20 cellular contexts compared by ENCODE assay signal in genomic region chr7:143394068-143394467, GRCh38. TPM values are rescaled to one million over a fixed set of nuclear protein-coding genes. Genes with fewer than 3 reads are reported as not detected.
"Had no signal": no experiment of that assay in that cellular context is flagged by ENCODE, and none has a peak within 500 bp of the region (broad histone marks: within the 10 kb centered on the region; RNA-seq: fewer than 3 reads in every experiment).

No MANE protein-coding gene starts in this region.

- H3K9me3 Mint-ChIP-seq: activated T-cell treated with anti-CD3 and anti-CD28 coated beads, Interleukin-2, amount 50 U/mL, for 4 hours; natural killer cell; T-helper 2 cell treated with Interferon-gamma antibody and Interleukin-4, amounts not matched to agents 5 μg/mL and 100 μg/mL, for 36 hours had no signal

- H3K27ac ChIP-seq: colonic mucosa, psoas muscle had no signal

- H3K36me3 Mint-ChIP-seq: natural killer cell had no signal

- H3K27ac Mint-ChIP-seq: activated CD8-positive, alpha-beta memory T cell treated with anti-CD3 and anti-CD28 coated beads, Interleukin-2, amount 10 ng/mL, durations not matched to agents 7 days and 5 days; natural killer cell; T-helper 2 cell treated with Interferon-gamma antibody and Interleukin-4, amounts not matched to agents 5 μg/mL and 100 μg/mL, for 36 hours had no signal

- ATAC-seq: activated CD8-positive, alpha-beta memory T cell treated with anti-CD3 and anti-CD28 coated beads, Interleukin-2, amount 10 ng/mL, durations not matched to agents 7 days and 5 days; activated T-cell treated with anti-CD3 and anti-CD28 coated beads, Interleukin-2, amount 50 U/mL, for 4 hours; natural killer cell had no signal

- H3K36me3 ChIP-seq: colonic mucosa had no signal

- H3K27me3 ChIP-seq: colonic mucosa, sigmoid colon, upper lobe of left lung had no signal

- H3K9me3 ChIP-seq: colonic mucosa, psoas muscle, sigmoid colon, upper lobe of left lung had no signal

- H3K4me3 Mint-ChIP-seq: activated CD8-positive, alpha-beta memory T cell treated with anti-CD3 and anti-CD28 coated beads, Interleukin-2, amount 10 ng/mL, durations not matched to agents 7 days and 5 days; activated T-cell treated with anti-CD3 and anti-CD28 coated beads, Interleukin-2, amount 50 U/mL, for 4 hours; natural killer cell; T-helper 2 cell treated with Interferon-gamma antibody and Interleukin-4, amounts not matched to agents 5 μg/mL and 100 μg/mL, for 36 hours had no signal

- H3K4me3 ChIP-seq: colonic mucosa, lung, psoas muscle, sigmoid colon had no signal

- H3K27me3 Mint-ChIP-seq: activated CD8-positive, alpha-beta memory T cell treated with anti-CD3 and anti-CD28 coated beads, Interleukin-2, amount 10 ng/mL, durations not matched to agents 7 days and 5 days had no signal

- DNase-seq: activated CD4-positive, alpha-beta T cell treated with anti-CD3 and anti-CD28 coated beads, Interleukin-2, amount 50 U/mL, for 4 hours; activated CD4-positive, CD25-positive, alpha-beta regulatory T cell treated with anti-CD3 and anti-CD28 coated beads, Interleukin-2, amount 50 U/mL, for 72 hours; activated CD8-positive, alpha-beta memory T cell treated with anti-CD3 and anti-CD28 coated beads, Interleukin-2, amount 10 ng/mL, durations not matched to agents 7 days and 5 days; activated gamma-delta T cell; activated T-cell treated with anti-CD3 and anti-CD28 coated beads, Interleukin-2, amount 50 U/mL, for 4 hours; caudate nucleus; colonic mucosa; effector CD4-positive, alpha-beta T cell; hypothalamus; natural killer cell; psoas muscle; stimulated activated naive CD4-positive, alpha-beta T cell treated with Interleukin-2 at 50 U/mL for 16 hours; upper lobe of left lung had no signal

RNA-seq across cellular contexts. Expression of gene EPHA1, which starts 14.6 kb away (rescaled TPM):
- total RNA-seq: glomerular endothelial cell had no signal

RNA-seq across cellular contexts. Expression of gene TAS2R60, which starts 49.2 kb away (rescaled TPM):
- total RNA-seq: activated CD8-positive, alpha-beta memory T cell treated with anti-CD3 and anti-CD28 coated beads, Interleukin-2, amount 10 ng/mL, durations not matched to agents 7 days and 5 days; activated T-cell treated with anti-CD3 and anti-CD28 coated beads, Interleukin-2, amount 50 U/mL, for 4 hours; colonic mucosa; epithelial cell of proximal tubule; glomerular endothelial cell; omental fat pad; psoas muscle; sigmoid colon had no signal
- polyA plus RNA-seq: adipose tissue, psoas muscle, sigmoid colon had no signal
